In genomic region chr6:133609404-133610270, GRCh38 we compare ENCODE assay signal across 13 cellular contexts.
A peak's percentile ranks its signal among the peaks of the same experiment; 100 is the strongest.
DNase-seq lines count a peak whose midpoint lies in the region; ATAC-seq and TF ChIP-seq lines count a peak whose summit lies in the region.
"Had no signal": no experiment of that assay in that cellular context is flagged by ENCODE, and none has a peak within 500 bp of the region (broad histone marks: within the 10 kb centered on the region; RNA-seq: fewer than 3 reads in every experiment).

No MANE protein-coding gene starts in this region.

- intact Hi-C loops in MCF 10A (cut with micrococcal nuclease), result loop anchor here (1.0 to 5.0 kb wide), 5 partner anchors 18 to 308 kb away; no protein-coding TSS in a partner anchor
- intact Hi-C loops in breast epithelium (cut with DNase I; ENCODE audit: low total_unique reads), result no loop called here
- intact Hi-C loops in ovary (cut with DNase I), result no loop called here

- no peak overlapping the region for H3K27ac Mint-ChIP-seq in MCF 10A (ENCODE audit: low read depth, unreplicated experiment)
- H3K27ac Mint-ChIP-seq: activated T-helper 2 cell treated with anti-CD3 and anti-CD28 coated beads, Interferon-gamma antibody, Interleukin-2, Interleukin-4, amounts not matched to agents 10 μg/mL and 5 μg/mL and 100 μg/mL, durations not matched to agents 14 hours and 24 hours and 36 hours had no signal

- H3K36me3 ChIP-seq in breast epithelium, result no peaks in the 10 kb centered on the region
- no peaks in the 10 kb centered on the region for H3K36me3 ChIP-seq in ovary
- H3K36me3 ChIP-seq: left ventricle myocardium inferior, WERI-Rb-1 had no signal

- no peak for TF ChIP-seq EP300 in ovary (IDR thresholded peaks at IDR 0.05)

- POLR2A ChIA-PET in MCF 10A (lab: Yijun Ruan, JAX), result interaction anchor here (0.7 to 2.9 kb wide), 10 partner anchors 9 to 500 kb away, joined by 3 to 23 read pairs (median 4); no protein-coding TSS in a partner anchor

- H3K9me3 Mint-ChIP-seq in MCF 10A (ENCODE audit: unreplicated experiment), result no peaks in the 10 kb centered on the region
- H3K9me3 Mint-ChIP-seq: activated T-helper 2 cell treated with anti-CD3 and anti-CD28 coated beads, Interferon-gamma antibody, Interleukin-2, Interleukin-4, amounts not matched to agents 10 μg/mL and 5 μg/mL and 100 μg/mL, durations not matched to agents 14 hours and 24 hours and 36 hours had no signal

- BruUV-seq in MCF 10A (replicated peaks; lab: Mats Ljungman, UMichigan), result no TSS peak

- H3K9me3 ChIP-seq in breast epithelium (no peaks in the 10 kb centered on the region), ovary (no peaks in the 10 kb centered on the region)
- H3K9me3 ChIP-seq: left ventricle myocardium inferior had no signal

- WGBS in ovary, 3 donors, result 91 to 97% (median 91%) methylated on average over 2 of the region's 2 CpGs

- H3K27me3 ChIP-seq in breast epithelium (no peaks in the 10 kb centered on the region), ovary (no peaks in the 10 kb centered on the region)

- no peaks in the 10 kb centered on the region for H3K4me1 ChIP-seq in breast epithelium
- no peaks in the 10 kb centered on the region for H3K4me1 ChIP-seq in ovary (ENCODE audit: insufficient read depth)
- H3K4me1 ChIP-seq: left ventricle myocardium inferior had no signal

- H3K4me1 Mint-ChIP-seq in MCF 10A (ENCODE audit: insufficient read depth, unreplicated experiment), result no peaks in the 10 kb centered on the region

- H3K4me3 ChIP-seq in breast epithelium, result no peak overlapping the region
- H3K4me3 ChIP-seq in ovary, result no peak overlapping the region
- H3K4me3 ChIP-seq: left ventricle myocardium inferior had no signal

- H3K27ac ChIP-seq in breast epithelium (no peak overlapping the region), ovary (no peak overlapping the region), caudate nucleus (ENCODE audit: low read depth, low read length) (no peak overlapping the region)
- H3K27ac ChIP-seq: left ventricle myocardium inferior, WERI-Rb-1 had no signal

- TF ChIP-seq CTCF in MCF 10A (IDR thresholded peaks at IDR 0.05; ENCODE audit: unreplicated experiment) (no peak), breast epithelium (IDR thresholded peaks at IDR 0.05) (no peak), ovary (IDR thresholded peaks at IDR 0.05) (no peak)

- no peaks in the 10 kb centered on the region for H3K36me3 Mint-ChIP-seq in MCF 10A (ENCODE audit: insufficient read depth, unreplicated experiment)

- CTCF ChIA-PET in MCF 10A (lab: Yijun Ruan, JAX), result interaction anchor here (0.6 to 0.9 kb wide), 5 partner anchors 20 to 586 kb away, joined by 3 to 4 read pairs (median 3); no protein-coding TSS in a partner anchor

- H3K27me3 Mint-ChIP-seq in MCF 10A (ENCODE audit: insufficient read depth, unreplicated experiment), result no peaks in the 10 kb centered on the region

- no peak for TF ChIP-seq POLR2A in breast epithelium (IDR thresholded peaks at IDR 0.05)
- TF ChIP-seq POLR2A in ovary (IDR thresholded peaks at IDR 0.05), result no peak

- no peak overlapping the region for H3K4me3 Mint-ChIP-seq in MCF 10A (ENCODE audit: unreplicated experiment)

- peak; percentile 100 for DNase-seq in MCF 10A (ENCODE audit: unreplicated experiment)
- no peak for DNase-seq in breast epithelium (ENCODE audit: low spot score in 2 of 2)
- DNase-seq in SW480 (ENCODE audit: low spot score), result peak; percentile 83
- DNase-seq in fibroblast of the conjunctiva (ENCODE audit: low read depth), result peak; percentile 97
- DNase-seq in ovary, result no peak
- DNase-seq in caudate nucleus (lab: John Stamatoyannopoulos, UW), result no peak
- no peak for DNase-seq in NCI-H146 (lab: John Stamatoyannopoulos, UW)
- DNase-seq: 8988T; effector CD4-positive, alpha-beta T cell; left ventricle myocardium inferior; WERI-Rb-1 had no signal

- ATAC-seq in HG03460 (IDR thresholded peaks at IDR 0.05; ENCODE audit: unreplicated experiment), result no peak

Comparison
In these comparisons a context has a peak if more than half of its experiments do, and no peak if none do; other contexts are left out.
1. DNase-seq: peak in MCF 10A (single experiment), SW480 (single experiment) and fibroblast of the conjunctiva (single experiment); none in breast epithelium (0 of 2), ovary (0 of 5), caudate nucleus (0 of 61) and NCI-H146 (single experiment).